1 cellular context compared by ENCODE assay signal in the genomic region with DNA sequence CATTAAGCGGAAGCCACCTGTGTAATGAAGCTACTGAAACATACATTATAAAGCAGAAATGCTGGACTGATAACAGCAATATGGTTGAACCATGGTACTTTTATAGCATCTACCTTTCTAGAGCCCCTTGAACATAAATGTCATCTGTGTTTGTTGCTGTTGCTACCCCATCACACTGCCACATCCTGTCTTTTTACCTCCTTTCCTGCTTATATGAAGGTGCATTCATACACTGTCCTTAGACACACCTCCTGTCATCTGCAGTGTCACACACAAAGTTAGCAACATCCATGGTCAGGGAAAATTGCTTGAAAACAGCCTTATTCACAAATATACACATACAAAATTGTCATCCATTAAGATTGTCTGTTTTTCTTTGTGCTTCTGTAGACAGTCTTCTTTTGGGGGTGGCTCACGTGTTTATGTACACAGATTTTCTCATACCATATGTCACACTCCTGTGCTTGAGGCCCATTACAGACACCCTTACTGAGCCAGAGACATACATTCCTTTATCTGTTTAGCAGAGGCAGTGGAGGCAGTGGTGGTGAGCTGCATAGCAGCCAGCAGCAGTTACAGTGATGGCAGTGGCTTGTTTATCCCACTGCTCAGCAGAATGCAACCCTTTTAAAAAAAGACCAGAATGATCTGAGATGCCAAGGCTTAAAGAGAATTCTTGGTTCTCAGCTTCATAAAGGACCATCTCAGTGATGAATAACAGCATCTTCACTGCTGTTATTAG.
TF ChIP-seq lines count a peak whose summit lies in the region.

No MANE protein-coding gene starts in this region.

TF ChIP-seq in IMR-90, 13 proteins besides CTCF, POLR2A, EP300 and RAD21:
- TF ChIP-seq RCOR1 (IDR thresholded peaks at IDR 0.05; ENCODE audit: insufficient replicate concordance, low read length) = no peak
- TF ChIP-seq RFX5 (IDR thresholded peaks at IDR 0.05; ENCODE audit: low read depth, low read length) = no peak
- TF ChIP-seq, protein P1, sequence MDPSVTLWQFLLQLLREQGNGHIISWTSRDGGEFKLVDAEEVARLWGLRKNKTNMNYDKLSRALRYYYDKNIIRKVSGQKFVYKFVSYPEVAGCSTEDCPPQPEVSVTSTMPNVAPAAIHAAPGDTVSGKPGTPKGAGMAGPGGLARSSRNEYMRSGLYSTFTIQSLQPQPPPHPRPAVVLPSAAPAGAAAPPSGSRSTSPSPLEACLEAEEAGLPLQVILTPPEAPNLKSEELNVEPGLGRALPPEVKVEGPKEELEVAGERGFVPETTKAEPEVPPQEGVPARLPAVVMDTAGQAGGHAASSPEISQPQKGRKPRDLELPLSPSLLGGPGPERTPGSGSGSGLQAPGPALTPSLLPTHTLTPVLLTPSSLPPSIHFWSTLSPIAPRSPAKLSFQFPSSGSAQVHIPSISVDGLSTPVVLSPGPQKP (IDR thresholded peaks at IDR 0.05; ENCODE audit: borderline replicate concordance, low read depth, low read length) = no peak
- TF ChIP-seq FOS (IDR thresholded peaks at IDR 0.05; ENCODE audit: low read depth, low read length) = no peak
- TF ChIP-seq MXI1 (IDR thresholded peaks at IDR 0.05; ENCODE audit: borderline replicate concordance, low read depth, low read length) = no peak
- no peak for TF ChIP-seq BHLHE40 (IDR thresholded peaks at IDR 0.05; ENCODE audit: low read depth, low read length)
- TF ChIP-seq CHD1 (IDR thresholded peaks at IDR 0.05; ENCODE audit: low read depth, low read length) = no peak
- TF ChIP-seq MAZ (IDR thresholded peaks at IDR 0.05; ENCODE audit: borderline replicate concordance, low read depth, low read length) = no peak
- no peak for TF ChIP-seq USF2 (IDR thresholded peaks at IDR 0.05; ENCODE audit: low read depth, low read length)
- TF ChIP-seq MAFK (IDR thresholded peaks at IDR 0.05; ENCODE audit: low read depth, low read length) = no peak
- TF ChIP-seq NFE2L2 (IDR thresholded peaks at IDR 0.05; ENCODE audit: low read depth, low read length) = no peak
- TF ChIP-seq CEBPB (IDR thresholded peaks at IDR 0.05; ENCODE audit: low read depth, low read length) = no peak
- TF ChIP-seq SMC3 (IDR thresholded peaks at IDR 0.05; ENCODE audit: low read depth, low read length) = no peak
TF ChIP-seq in IMR-90: peak in this region for 0.
